Comparison of ENCODE assay signal across 1 cellular context in genomic region chrX:2921193-2921592, GRCh38.
TF ChIP-seq lines count a peak whose summit lies in the region.

No MANE protein-coding gene starts in this region.

TF ChIP-seq in K562, 482 proteins besides CTCF, POLR2A, EP300 and RAD21 (continued from another document):
- TF ChIP-seq PKNOX1 (IDR thresholded peaks at IDR 0.05) (0 out of 2 replicates have a peak, but pooled peaks have one; percentile 10), KDM5B (IDR thresholded peaks at IDR 0.05; ENCODE audit: insufficient replicate concordance, low read depth, low read length) (no peak), ETV6 (IDR thresholded peaks at IDR 0.05; ENCODE audit: borderline replicate concordance in 1 of 2, low read depth in 2 of 2, low read length in 1 of 2) (no peak), ETV6 (CRISPR knock-in tag; IDR thresholded peaks at IDR 0.05; ENCODE audit: borderline replicate concordance) (no peak), ZBTB17 (CRISPR knock-in tag; IDR thresholded peaks at IDR 0.05) (no peak), FOXJ3 (CRISPR knock-in tag; IDR thresholded peaks at IDR 0.05) (no peak)
